21 cellular contexts compared by ENCODE assay signal in genomic region chr1:32967863-32968571, GRCh38. TPM values are rescaled to one million over a fixed set of nuclear protein-coding genes. Genes with fewer than 3 reads are reported as not detected.
DNase-seq lines count a peak whose midpoint lies in the region; ATAC-seq and TF ChIP-seq lines count a peak whose summit lies in the region.
"Had no signal": no experiment of that assay in that cellular context is flagged by ENCODE, and none has a peak within 500 bp of the region (broad histone marks: within the 10 kb centered on the region; RNA-seq: fewer than 3 reads in every experiment).

No MANE protein-coding gene starts in this region.

- no peak overlapping the region for H3K27ac ChIP-seq in right atrium auricular region
- no peak overlapping the region for H3K27ac ChIP-seq in heart left ventricle
- H3K27ac ChIP-seq: ovary, PC-9, testis had no signal

- H3K4me3 ChIP-seq in right atrium auricular region (no peak overlapping the region), heart left ventricle (no peak overlapping the region), adipocyte (ENCODE audit: low read length) (no peak overlapping the region), fibroblast of mammary gland (ENCODE audit: control insufficient read depth, low read depth, low read length) (no peak overlapping the region)
- H3K4me3 ChIP-seq: ovary, PC-9, testis had no signal

- intact Hi-C loops in heart left ventricle (cut with DNase I), result loop anchor here in 1 of 10 donors (10.0 kb wide), 1 partner anchor 47 kb away; no protein-coding TSS in a partner anchor

- no peak for TF ChIP-seq POLR2A in heart left ventricle (IDR thresholded peaks at IDR 0.05)

- H3K4me1 ChIP-seq in right atrium auricular region (peaks cover 0 to 12% of the 10 kb centered on the region in 2 donors), heart left ventricle (peaks cover 0 to 15% (median 7%) of the 10 kb centered on the region in 12 donors), adipocyte (ENCODE audit: control insufficient read depth, insufficient read depth, low read length) (peaks cover 15% of the 10 kb centered on the region)

- peak; percentile 53 for DNase-seq in right atrium auricular region (ENCODE audit: low spot score)
- DNase-seq in heart left ventricle, result no peak
- peak; percentile 31 for DNase-seq in adipocyte (ENCODE audit: low read depth)
- DNase-seq in fibroblast of mammary gland (ENCODE audit: low read depth), result peak; percentile 76
- peak; percentile 33 for DNase-seq in superior temporal gyrus (ENCODE audit: extremely low spot score)
- DNase-seq in DMS153 (lab: John Stamatoyannopoulos, UW), result no peak
- no peak for DNase-seq in amygdala (lab: John Stamatoyannopoulos, UW)
- no peak for DNase-seq in RPMI8226
- DNase-seq: activated CD4-positive, CD25-positive, alpha-beta regulatory T cell treated with anti-CD3 and anti-CD28 coated beads, Interleukin-2, amount 50 U/mL, for 72 hours; activated CD8-positive, alpha-beta memory T cell treated with anti-CD3 and anti-CD28 coated beads, Interleukin-2, amount 50 U/mL, for 48 hours; activated naive CD8-positive, alpha-beta T cell treated with anti-CD3 and anti-CD28 coated beads for 36 hours; central memory CD4-positive, alpha-beta T cell; left ventricle myocardium superior; NCI-H1048; NCI-H69; ovary; PC-9; stimulated activated CD4-positive, alpha-beta T cell treated with anti-CD3 and anti-CD28 coated beads, Interleukin-4, amount 100 ng/mL, for 4 hours; stimulated activated CD8-positive, alpha-beta memory T cell treated with anti-CD3 and anti-CD28 coated beads, Interleukin-4, amount 100 ng/mL, for 48 hours; T-helper 9 cell; testis had no signal

- no peak for TF ChIP-seq CTCF in right atrium auricular region (IDR thresholded peaks at IDR 0.05)
- no peak for TF ChIP-seq CTCF in heart left ventricle (IDR thresholded peaks at IDR 0.05)
- no peak for TF ChIP-seq CTCF in fibroblast of mammary gland (conservative IDR thresholded peaks at IDR 0.05; ENCODE audit: control insufficient read depth, insufficient read depth, low read depth, low read length)

- H3K9me3 ChIP-seq in right atrium auricular region, result no peaks in the 10 kb centered on the region
- H3K9me3 ChIP-seq in heart left ventricle, result no peaks in the 10 kb centered on the region
- no peaks in the 10 kb centered on the region for H3K9me3 ChIP-seq in adipocyte (ENCODE audit: control insufficient read depth, low read length)
- H3K9me3 ChIP-seq: ovary, testis had no signal

- no peak overlapping the region for H3K9ac ChIP-seq in adipocyte (ENCODE audit: low read length)

- 54 to 69% (median 63%) methylated on average over 3 to 4 of the region's 4 CpGs for WGBS in heart left ventricle, 4 donors

- H3K27me3 ChIP-seq in right atrium auricular region (no peaks in the 10 kb centered on the region), heart left ventricle (peaks cover 0 to 5% (median 0%) of the 10 kb centered on the region in 9 donors), adipocyte (replicated peaks; ENCODE audit: control insufficient read depth, insufficient read depth, low read length) (no peaks in the 10 kb centered on the region)
- H3K27me3 ChIP-seq: ovary, testis had no signal

- no peak for ATAC-seq in heart left ventricle
- ATAC-seq: left ventricle myocardium superior had no signal

- H3K36me3 ChIP-seq in right atrium auricular region (no peaks in the 10 kb centered on the region), heart left ventricle (no peaks in the 10 kb centered on the region), adipocyte (ENCODE audit: control insufficient read depth, insufficient read depth, low read length, severe bottlenecking) (no peaks in the 10 kb centered on the region)
- H3K36me3 ChIP-seq: ovary had no signal

RNA-seq across cellular contexts. Expression of gene RNF19B, which starts 3.4 kb away (rescaled TPM):
- 10 to 100 TPM; 10.2 to 10.3 TPM for total RNA-seq in right atrium auricular region
- total RNA-seq in heart left ventricle, result 10 to 100 TPM in 8 of 9 donors, 1 to 10 TPM in 1; 10.0 to 42.5 (median 15.2) TPM
- 10 to 100 TPM in 1 of 2 donors, 1 to 10 TPM in 1; 1.5 to 15.2 TPM for polyA plus RNA-seq in heart left ventricle

Comparison
In these comparisons a context has a peak if more than half of its experiments do, and no peak if none do; other contexts are left out.
1. DNase-seq: peak in right atrium auricular region (single experiment), adipocyte (single experiment), fibroblast of mammary gland (single experiment) and superior temporal gyrus (single experiment); none in heart left ventricle (0 of 5), DMS153 (single experiment), amygdala (0 of 56) and RPMI8226 (single experiment).